ENCODE assay signal across 8 cellular contexts in the genomic region with DNA sequence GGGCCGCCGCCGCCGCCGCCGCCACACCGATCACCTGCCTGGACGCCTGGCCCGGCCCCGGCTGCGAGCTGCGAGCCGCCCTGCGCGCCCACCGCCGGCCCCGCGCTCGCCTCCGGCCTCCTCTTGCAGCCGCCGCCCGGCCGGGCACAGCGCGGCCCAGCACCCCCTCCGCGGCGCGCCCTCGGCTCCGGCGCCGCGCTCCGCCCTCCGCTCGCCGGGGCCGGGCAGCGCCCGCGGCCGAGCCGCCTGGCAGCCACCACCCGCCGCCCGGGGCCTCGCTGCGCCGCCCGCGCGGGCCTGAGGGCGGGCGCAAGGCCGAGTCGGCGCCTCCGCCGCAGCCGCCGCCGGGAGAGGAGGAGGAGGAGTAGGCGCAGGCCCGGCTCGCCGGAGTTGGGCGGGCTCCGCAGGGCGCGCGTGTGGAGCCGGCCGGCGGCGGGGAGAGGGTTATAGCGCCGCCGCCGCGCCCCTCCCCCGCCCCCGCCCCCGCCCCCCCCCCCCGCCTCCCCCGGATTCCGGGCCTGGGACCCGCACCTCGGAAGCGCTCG. TPM values are rescaled to one million over a fixed set of nuclear protein-coding genes. Genes with fewer than 3 reads are reported as not detected.
DNase-seq lines count a peak whose midpoint lies in the region; ATAC-seq and TF ChIP-seq lines count a peak whose summit lies in the region.

A gene (minus strand): TSS at position 418 of the 545 bp plus-strand sequence. CDS start 845 bp downstream, outside the sequence.

- peak within 1 kb of the TSS; percentile 87 for H2AFZ ChIP-seq in Loucy (ENCODE audit: low read length)
- peak within 1 kb of the TSS; percentile 80 for H2AFZ ChIP-seq in parathyroid adenoma

- H3F3A ChIP-seq in Loucy (ENCODE audit: low read depth): no peaks in the 10 kb centered on the region

- TF ChIP-seq CTCF in Loucy (conservative IDR thresholded peaks at IDR 0.05; ENCODE audit: low read length) (no peak), parathyroid adenoma (IDR thresholded peaks at IDR 0.05) (no peak)

- H3K27me3 ChIP-seq in Loucy (ENCODE audit: insufficient read depth, low read length, poor library complexity, severe bottlenecking) (peaks cover 36% of the 10 kb centered on the region), adipocyte (replicated peaks; ENCODE audit: control insufficient read depth, insufficient read depth, low read length) (peaks cover 26% of the 10 kb centered on the region), parathyroid adenoma (ENCODE audit: control insufficient read depth, insufficient read depth, low read length) (no peaks in the 10 kb centered on the region)

- H3K9me3 ChIP-seq in Loucy (ENCODE audit: insufficient read depth, low read depth, low read length) (no peaks in the 10 kb centered on the region), adipocyte (ENCODE audit: control insufficient read depth, low read length) (no peaks in the 10 kb centered on the region), parathyroid adenoma (ENCODE audit: control insufficient read depth, low read length) (no peaks in the 10 kb centered on the region)

- no peaks in the 10 kb centered on the region for H3K79me2 ChIP-seq in Loucy (ENCODE audit: insufficient read depth, low read length)
- no peaks in the 10 kb centered on the region for H3K79me2 ChIP-seq in parathyroid adenoma

- H3K4me2 ChIP-seq in Loucy (ENCODE audit: low read depth, low read length, poor library complexity, severe bottlenecking) (peak within 1 kb of the TSS; percentile 87), parathyroid adenoma (ENCODE audit: low read length) (peak within 1 kb of the TSS; percentile 80)

- intact Hi-C loops in Right ventricle myocardium superior (cut with DNase I): no loop called here

- peak; percentile 52 for DNase-seq in NCI-H1092 treated with DMSO at 0.1 percent for 48 hours (lab: John Stamatoyannopoulos, UW)
- no peak for DNase-seq in NCI-H1092 (lab: John Stamatoyannopoulos, UW)
- peak; percentile 78 for DNase-seq in adipocyte (ENCODE audit: low read depth)
- peak; percentile 70 for DNase-seq in Right ventricle myocardium superior
- DNase-seq in effector CD4-positive, alpha-beta T cell: no peak

- H4K20me1 ChIP-seq in Loucy (ENCODE audit: insufficient read depth, low read length, poor library complexity, severe bottlenecking): peaks cover 5% of the 10 kb centered on the region

- H3K4me1 ChIP-seq in Loucy (ENCODE audit: insufficient read depth, low read length, poor library complexity, severe bottlenecking) (peaks cover 10% of the 10 kb centered on the region), adipocyte (ENCODE audit: control insufficient read depth, insufficient read depth, low read length) (peaks cover 4% of the 10 kb centered on the region), parathyroid adenoma (peaks cover 9% of the 10 kb centered on the region)

- H3K9ac ChIP-seq in Loucy (ENCODE audit: low read depth, low read length, poor library complexity, severe bottlenecking): peak within 1 kb of the TSS; percentile 52
- H3K9ac ChIP-seq in adipocyte (ENCODE audit: low read length): peak within 1 kb of the TSS; percentile 42
- H3K9ac ChIP-seq in parathyroid adenoma: peak within 1 kb of the TSS; percentile 67

- H3K4me3 ChIP-seq in Loucy (ENCODE audit: low read length, poor library complexity, severe bottlenecking) (peak within 1 kb of the TSS; percentile 75), adipocyte (ENCODE audit: low read length) (peak within 1 kb of the TSS; percentile 78), parathyroid adenoma (ENCODE audit: low read depth, low read length) (peak within 1 kb of the TSS; percentile 58)

- H3K9me2 ChIP-seq in Loucy (replicated peaks; ENCODE audit: low read depth, low read length): no peaks in the 10 kb centered on the region

- peak within 1 kb of the TSS; percentile 64 for H3K27ac ChIP-seq in parathyroid adenoma

- ATAC-seq in Right ventricle myocardium superior (ENCODE audit: poor library complexity) (peak; percentile 0), HG03439 (IDR thresholded peaks at IDR 0.05; ENCODE audit: unreplicated experiment) (no peak)

- H3K36me3 ChIP-seq in Loucy (ENCODE audit: insufficient read depth, low read length) (no peaks in the 10 kb centered on the region), adipocyte (ENCODE audit: control insufficient read depth, insufficient read depth, low read length, severe bottlenecking) (no peaks in the 10 kb centered on the region), parathyroid adenoma (ENCODE audit: control insufficient read depth, insufficient read depth, low read length) (no peaks in the 10 kb centered on the region)

RNA-seq across cellular contexts. Expression of the gene that starts here (rescaled TPM):
- 34.5 TPM for total RNA-seq in Right ventricle myocardium superior

Comparison
In these comparisons a context has a peak if more than half of its experiments do, and no peak if none do; other contexts are left out.
1. DNase-seq: peak in NCI-H1092 treated with DMSO at 0.1 percent for 48 hours (single experiment), adipocyte (single experiment) and Right ventricle myocardium superior (single experiment); none in NCI-H1092 (single experiment) and effector CD4-positive, alpha-beta T cell (single experiment).
2. Peak in every context shown above with its lines, with median percentiles within 50 percentile points of each other: H3K4me3 ChIP-seq and H3K9ac ChIP-seq.